Comparison of ENCODE assay signal across 14 cellular contexts in the genomic region with DNA sequence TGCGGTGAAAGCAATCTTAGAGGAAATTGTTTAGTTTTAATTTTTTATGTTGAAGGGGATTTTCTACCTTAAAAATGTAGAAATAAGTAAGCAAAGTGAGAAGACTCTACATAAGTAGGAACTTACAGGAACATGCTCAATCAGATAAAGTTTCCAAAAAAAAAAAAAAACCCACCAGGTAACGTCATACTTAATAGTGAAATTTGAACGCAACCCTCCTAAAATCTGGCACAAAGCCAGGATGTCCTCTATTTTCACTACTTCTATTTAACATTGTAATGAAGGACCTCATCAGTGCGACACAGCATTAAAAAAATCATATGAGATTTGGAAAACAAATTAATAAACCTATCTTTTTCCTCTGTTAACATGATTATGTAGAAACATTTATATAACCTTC.
"Had no signal": no experiment of that assay in that cellular context is flagged by ENCODE, and none has a peak within 500 bp of the region (broad histone marks: within the 10 kb centered on the region; RNA-seq: fewer than 3 reads in every experiment).

No MANE protein-coding gene starts in this region.

- DNase-seq: islet precursor cell; left ventricle myocardium inferior; mesendoderm; mucosa of descending colon; naive thymus-derived CD4-positive, alpha-beta T cell; ovary; stimulated activated CD4-positive, alpha-beta T cell treated with anti-CD3 and anti-CD28 coated beads, Interleukin-12 subunit alpha, Interleukin-12 subunit beta, amount 100 ng/mL, for 4 hours; stimulated activated CD4-positive, alpha-beta T cell treated with anti-CD3 and anti-CD28 coated beads, Interleukin-15, amount 100 ng/mL, for 24 hours; stimulated activated CD4-positive, alpha-beta T cell treated with anti-CD3 and anti-CD28 coated beads, Interleukin-2, amount 100 ng/mL, for 24 hours; stimulated activated CD4-positive, alpha-beta T cell treated with anti-CD3 and anti-CD28 coated beads, Interleukin-4, amount 100 ng/mL, for 1 hour; stimulated activated naive CD4-positive, alpha-beta T cell; tibial artery; trophoblast cell; uterus had no signal
